Comparison of ENCODE assay signal across 8 cellular contexts in the genomic region with DNA sequence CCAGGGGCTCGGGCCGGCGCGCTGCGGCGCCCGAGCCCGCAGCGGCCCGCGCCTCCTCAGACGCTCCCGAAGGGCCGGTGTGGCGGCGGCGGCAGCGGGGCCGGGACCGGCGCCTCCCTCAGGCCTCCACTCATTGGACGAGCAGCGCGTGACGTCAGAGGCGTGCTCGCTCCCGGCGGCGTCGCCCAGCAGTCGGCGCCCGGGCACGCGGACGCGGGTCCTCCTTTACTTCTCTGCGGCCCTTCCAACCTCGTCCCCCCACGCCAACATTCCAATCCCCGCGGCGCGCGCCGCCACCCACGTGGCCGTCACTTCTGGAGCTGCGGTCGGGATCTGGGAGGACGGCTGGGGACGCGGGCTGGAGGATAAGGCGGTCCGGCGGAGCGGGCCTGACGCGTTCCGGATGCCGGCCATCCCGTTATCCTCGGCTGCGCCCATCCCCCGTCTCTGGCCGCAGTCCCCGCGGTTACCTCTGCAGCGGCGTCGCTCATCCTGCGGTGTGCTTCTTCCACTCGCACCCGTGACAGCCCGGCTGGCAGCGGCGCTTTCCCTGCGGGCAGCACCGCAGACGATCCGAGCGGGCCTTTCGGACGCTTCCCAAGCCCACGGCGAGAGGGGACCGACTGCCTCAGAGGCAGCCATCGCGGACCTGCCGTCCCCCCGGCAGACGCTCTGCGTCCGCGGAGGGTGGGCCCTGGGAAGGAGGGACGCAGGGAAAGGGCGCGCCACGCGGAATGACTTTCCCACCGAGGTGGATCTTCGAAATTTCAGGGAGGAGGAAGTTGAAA. TPM values are rescaled to one million over a fixed set of nuclear protein-coding genes. Genes with fewer than 3 reads are reported as not detected.
DNase-seq lines count a peak whose midpoint lies in the region; ATAC-seq, FAIRE-seq and TF ChIP-seq lines count a peak whose summit lies in the region.

PDZD8 (minus strand) TSS at position 81 of the 788 bp plus-strand sequence. CDS start 213 bp downstream, outside the sequence.

- no peaks in the 10 kb centered on the region for H3K36me3 ChIP-seq in transverse colon

- CTCF ChIA-PET in T-cell (lab: Charles Lee) = no interaction called here

- no peak for TF ChIP-seq EP300 in transverse colon (IDR thresholded peaks at IDR 0.05; ENCODE audit: low read depth)

- H3K27ac ChIP-seq in adipose tissue (ENCODE audit: low read depth, low read length) = peak within 1 kb of the TSS; percentile 98
- H3K27ac ChIP-seq in transverse colon = peak within 1 kb of the TSS; percentile 98 to 99 (median 98)

- no peak for TF ChIP-seq CTCF in transverse colon (IDR thresholded peaks at IDR 0.05)

- H3K4me3 ChIP-seq in transverse colon = peak within 1 kb of the TSS; percentile 86 to 94 (median 91)

- H3K9me3 ChIP-seq in transverse colon = no peaks in the 10 kb centered on the region

- no peaks in the 10 kb centered on the region for H3K9me3 Mint-ChIP-seq in T-cell

- H3K36me3 Mint-ChIP-seq in T-cell = no peaks in the 10 kb centered on the region

- peaks cover 15 to 20% of the 10 kb centered on the region in 2 donors for H3K27me3 Mint-ChIP-seq in T-cell

- intact Hi-C loops in cardiac septum (cut with DNase I) = loop anchor here (10.0 kb wide), 1 partner anchor 669 kb away; the partner anchor contains the start of gene RAB11FIP2
- intact Hi-C loops in transverse colon (cut with DNase I; ENCODE audit: low total_unique reads) = no loop called here

- TF ChIP-seq POLR2A in GM12891 (IDR thresholded peaks at IDR 0.05; ENCODE audit: low read depth, low read length) (peak; percentile 64), transverse colon (IDR thresholded peaks at IDR 0.05) (peak; percentile 69)

- FAIRE-seq in GM12891 (lab: Jason Lieb, UNC) = peak; percentile 87

- 0 to 1% (median 0%) methylated on average over 94 to 103 of the region's 103 CpGs for WGBS in adipose tissue, 3 donors
- 0% methylated on average over 69 of the region's 103 CpGs; no CpG with 5 or more reads in 1 of the 2 donors for WGBS in transverse colon (ENCODE audit: low coverage in 1 of 2), 2 donors

- H3K4me1 ChIP-seq in transverse colon = peaks cover 5 to 35% (median 15%) of the 10 kb centered on the region in 4 donors

- no peaks in the 10 kb centered on the region for H3K27me3 ChIP-seq in transverse colon

- ATAC-seq in HG02759 (IDR thresholded peaks at IDR 0.05; ENCODE audit: unreplicated experiment) (peak; percentile 92), T-cell (replicated peaks in 1 of 4) (peak; percentile 87 to 91 (median 89))

- peak within 1 kb of the TSS; percentile 86 to 87 for H3K27ac Mint-ChIP-seq in T-cell

- H3K4me3 Mint-ChIP-seq in T-cell = peak within 1 kb of the TSS; percentile 90 to 97 (median 93)

- peak; percentile 85 for DNase-seq in GM12891 (ENCODE audit: insufficient read length, low spot score)
- peak; percentile 79 to 88 (median 84) for DNase-seq in NCI-H1417 (lab: John Stamatoyannopoulos, UW)
- peak; percentile 76 to 94 (median 88) for DNase-seq in T-cell
- DNase-seq in cardiac septum (ENCODE audit: low spot score) = peak; percentile 98
- DNase-seq in pons (ENCODE audit: low spot score) = peak; percentile 91
- DNase-seq in transverse colon = peak; percentile 95

- POLR2A ChIA-PET in T-cell (lab: Charles Lee) = no interaction called here

- in situ Hi-C loops in transverse colon (cut with MboI; ENCODE audit: low pct_ligation_motif_present in 1 of 4, low pct_unique_long_range_greater_than_20kb in 1 of 4, low sequenced_read_pairs in 3 of 4) = no loop called here

- peaks cover 31 to 40% (median 35%) of the 10 kb centered on the region in 3 donors for H3K4me1 Mint-ChIP-seq in T-cell

TF ChIP-seq in GM12891, 5 proteins besides CTCF, POLR2A, EP300 and RAD21:
- TF ChIP-seq PAX5 (IDR thresholded peaks at IDR 0.05; ENCODE audit: insufficient read depth, low read length, severe bottlenecking) = no peak
- TF ChIP-seq POLR2AphosphoS5 (IDR thresholded peaks at IDR 0.05; ENCODE audit: low read depth, low read length) = peak; percentile 63; the same call in 1 of the 2 replicates

RNA-seq across cellular contexts. Expression of gene PDZD8, which starts in this region (rescaled TPM):
- 5.0 TPM for polyA plus RNA-seq in GM12891 (2012; ENCODE audit: low read depth, missing spikeins)
- total RNA-seq in T-cell = 10 to 100 TPM; 12.8 to 20.8 (median 19.4) TPM
- polyA plus RNA-seq in adipose tissue = 10 to 100 TPM in 1 of 3 donors, 1 to 10 TPM in 2; 3.8 to 11.8 (median 9.5) TPM
- 27.9 TPM for total RNA-seq in cardiac septum
- 10 to 100 TPM; 36.7 to 48.6 (median 40.9) TPM for total RNA-seq in transverse colon

Comparison
In these comparisons a context has a peak if more than half of its experiments do, and no peak if none do; other contexts are left out.
1. Peak in every context shown above with its lines: DNase-seq, ATAC-seq, H3K4me3 ChIP-seq and H3K27ac ChIP-seq.